Comparison of ENCODE assay signal across 10 cellular contexts in genomic region chr2:8378016-8378810, GRCh38.
DNase-seq lines count a peak whose midpoint lies in the region; ATAC-seq and TF ChIP-seq lines count a peak whose summit lies in the region.
"Had no signal": no experiment of that assay in that cellular context is flagged by ENCODE, and none has a peak within 500 bp of the region (broad histone marks: within the 10 kb centered on the region; RNA-seq: fewer than 3 reads in every experiment).

No MANE protein-coding gene starts in this region.

- no peak for TF ChIP-seq CTCF in HFFc6 (IDR thresholded peaks at IDR 0.05)

- peaks cover 11% of the 10 kb centered on the region for H3K27me3 Mint-ChIP-seq in stimulated activated naive CD8-positive, alpha-beta T cell treated with anti-CD3 and anti-CD28 coated beads, Interleukin-15, Interleukin-2, amounts not matched to agents 100 ng/mL and 50 ng/mL, for 24 hours
- H3K27me3 Mint-ChIP-seq in stimulated activated naive CD8-positive, alpha-beta T cell treated with anti-CD3 and anti-CD28 coated beads, Interleukin-15, amount 100 ng/mL, for 72 hours = peaks cover 20% of the 10 kb centered on the region
- H3K27me3 Mint-ChIP-seq in HFFc6 (ENCODE audit: insufficient read depth) = peaks cover 6% of the 10 kb centered on the region

- intact Hi-C loops in sciatic nerve (cut with DNase I) = no loop called here

- peak overlapping the region; percentile 41 for H3K4me3 Mint-ChIP-seq in stimulated activated naive CD8-positive, alpha-beta T cell treated with anti-CD3 and anti-CD28 coated beads, Interleukin-15, Interleukin-2, amounts not matched to agents 100 ng/mL and 50 ng/mL, for 24 hours
- H3K4me3 Mint-ChIP-seq in stimulated activated naive CD8-positive, alpha-beta T cell treated with anti-CD3 and anti-CD28 coated beads, Interleukin-15, amount 100 ng/mL, for 72 hours = peak overlapping the region in 1 of 2 donors; percentile 57
- H3K4me3 Mint-ChIP-seq in HFFc6 = no peak overlapping the region
- H3K4me3 Mint-ChIP-seq: nephron had no signal

- H3K36me3 Mint-ChIP-seq in stimulated activated naive CD8-positive, alpha-beta T cell treated with anti-CD3 and anti-CD28 coated beads, Interleukin-15, Interleukin-2, amounts not matched to agents 100 ng/mL and 50 ng/mL, for 24 hours (ENCODE audit: low read depth) = peaks cover 3% of the 10 kb centered on the region
- peaks cover 2% of the 10 kb centered on the region; the same call in 1 of the 2 replicates for H3K36me3 Mint-ChIP-seq in HFFc6 (ENCODE audit: low read depth)

- H3K27ac Mint-ChIP-seq in stimulated activated naive CD8-positive, alpha-beta T cell treated with anti-CD3 and anti-CD28 coated beads, Interleukin-15, Interleukin-2, amounts not matched to agents 100 ng/mL and 50 ng/mL, for 24 hours = peak overlapping the region; percentile 56
- no peak overlapping the region for H3K27ac Mint-ChIP-seq in stimulated activated naive CD8-positive, alpha-beta T cell treated with anti-CD3 and anti-CD28 coated beads, Interleukin-15, amount 100 ng/mL, for 72 hours
- H3K27ac Mint-ChIP-seq in HFFc6 = no peak overlapping the region
- H3K27ac Mint-ChIP-seq: nephron had no signal

- H3K4me1 Mint-ChIP-seq in stimulated activated naive CD8-positive, alpha-beta T cell treated with anti-CD3 and anti-CD28 coated beads, Interleukin-15, Interleukin-2, amounts not matched to agents 100 ng/mL and 50 ng/mL, for 24 hours (ENCODE audit: low read depth) = peaks cover 43% of the 10 kb centered on the region
- H3K4me1 Mint-ChIP-seq in stimulated activated naive CD8-positive, alpha-beta T cell treated with anti-CD3 and anti-CD28 coated beads, Interleukin-15, amount 100 ng/mL, for 72 hours = peaks cover 29% of the 10 kb centered on the region
- 0 out of 2 replicates have a peak, but pooled peaks cover 5% of the 10 kb centered on the region for H3K4me1 Mint-ChIP-seq in HFFc6 (ENCODE audit: low read depth)

- H3K9me3 Mint-ChIP-seq in stimulated activated naive CD8-positive, alpha-beta T cell treated with anti-CD3 and anti-CD28 coated beads, Interleukin-15, Interleukin-2, amounts not matched to agents 100 ng/mL and 50 ng/mL, for 24 hours = peaks cover 2% of the 10 kb centered on the region
- peaks cover 0 to 2% of the 10 kb centered on the region in 2 donors for H3K9me3 Mint-ChIP-seq in stimulated activated naive CD8-positive, alpha-beta T cell treated with anti-CD3 and anti-CD28 coated beads, Interleukin-15, amount 100 ng/mL, for 72 hours
- peaks cover 4% of the 10 kb centered on the region for H3K9me3 Mint-ChIP-seq in HFFc6

- ATAC-seq in stimulated activated naive CD8-positive, alpha-beta T cell treated with anti-CD3 and anti-CD28 coated beads, Interleukin-15, amount 100 ng/mL, for 72 hours = no peak
- ATAC-seq in GM21717 (IDR thresholded peaks at IDR 0.05; ENCODE audit: unreplicated experiment) = peak; percentile 74
- ATAC-seq in HG03442 (IDR thresholded peaks at IDR 0.05; ENCODE audit: unreplicated experiment) = peak; percentile 65
- no peak for ATAC-seq in sciatic nerve

- no peak for DNase-seq in stimulated activated naive CD8-positive, alpha-beta T cell treated with anti-CD3 and anti-CD28 coated beads, Interleukin-15, amount 100 ng/mL, for 72 hours
- no peak for DNase-seq in sciatic nerve (ENCODE audit: low spot score)
- DNase-seq in anterior cingulate cortex (lab: John Stamatoyannopoulos, UW) = no peak
- DNase-seq in putamen (ENCODE audit: low spot score) = no peak
- DNase-seq in HFFc6 = no peak
- DNase-seq: NCI-H1436 had no signal

Comparison
In these comparisons a context has a peak if more than half of its experiments do, and no peak if none do; other contexts are left out.
1. ATAC-seq: peak in GM21717 (single experiment) and HG03442 (single experiment); none in stimulated activated naive CD8-positive, alpha-beta T cell treated with anti-CD3 and anti-CD28 coated beads, Interleukin-15, amount 100 ng/mL, for 72 hours (single experiment) and sciatic nerve (single experiment).